ENCODE assay signal across 7 cellular contexts in genomic region chr10:133763875-133764820, GRCh38.
DNase-seq lines count a peak whose midpoint lies in the region; ATAC-seq and TF ChIP-seq lines count a peak whose summit lies in the region.
"Not testable (repeated sequence)": the region's sequence is repeated elsewhere in the genome, so short reads cannot be mapped to it uniquely, and the experiment has no call there.

No MANE protein-coding gene starts in this region.

- H2AFZ ChIP-seq in DND-41 (ENCODE audit: low read depth, low read length); PC-3 (ENCODE audit: low read length): not testable (repeated sequence)

- H3K9me2 ChIP-seq in PC-3 (replicated peaks; ENCODE audit: low read length) = not testable (repeated sequence)

- H3K27ac ChIP-seq in DND-41 (ENCODE audit: low read length); PC-3 (ENCODE audit: low read length); endodermal cell (ENCODE audit: low read depth, low read length): not testable (repeated sequence)

- not testable (repeated sequence) for H3K9me3 Mint-ChIP-seq in activated CD4-positive, alpha-beta memory T cell treated with anti-CD3 and anti-CD28 coated beads for 36 hours; activated naive CD8-positive, alpha-beta T cell treated with anti-CD3 and anti-CD28 coated beads for 36 hours; stimulated activated memory B cell treated with anti-CD40 and anti-IgM and Interleukin-4, amounts not matched to agents 10 μg/mL and 1 μg/mL and 100 μg/mL, for 72 hours
- H3K9me3 Mint-ChIP-seq in endodermal cell = peaks cover 13% of the 10 kb centered on the region

- BruUV-seq in PC-3 (replicated peaks; lab: Mats Ljungman, UMichigan) = not testable (repeated sequence)

- H3F3A ChIP-seq in PC-3 (ENCODE audit: low read length, unreplicated experiment) = not testable (repeated sequence)

- not testable (repeated sequence) for H3K27me3 ChIP-seq in DND-41 (ENCODE audit: insufficient read depth, low read length, poor library complexity); PC-3 (ENCODE audit: low read length); endodermal cell (ENCODE audit: control insufficient read depth, insufficient read depth, low read length, poor library complexity, severe bottlenecking)

- TF ChIP-seq CTCF in DND-41 (IDR thresholded peaks at IDR 0.05; ENCODE audit: borderline replicate concordance, extremely low read depth, low read length, poor library complexity, severe bottlenecking); PC-3 (conservative IDR thresholded peaks at IDR 0.05; ENCODE audit: low read depth, low read length); endodermal cell (conservative IDR thresholded peaks at IDR 0.05): not testable (repeated sequence)

- H3K4me3 Mint-ChIP-seq in activated CD4-positive, alpha-beta memory T cell treated with anti-CD3 and anti-CD28 coated beads for 36 hours; activated naive CD8-positive, alpha-beta T cell treated with anti-CD3 and anti-CD28 coated beads for 36 hours; endodermal cell; stimulated activated memory B cell treated with anti-CD40 and anti-IgM and Interleukin-4, amounts not matched to agents 10 μg/mL and 1 μg/mL and 100 μg/mL, for 72 hours: not testable (repeated sequence)

- H3K27me3 Mint-ChIP-seq in activated CD4-positive, alpha-beta memory T cell treated with anti-CD3 and anti-CD28 coated beads for 36 hours; activated naive CD8-positive, alpha-beta T cell treated with anti-CD3 and anti-CD28 coated beads for 36 hours; endodermal cell (ENCODE audit: insufficient read depth); stimulated activated memory B cell treated with anti-CD40 and anti-IgM and Interleukin-4, amounts not matched to agents 10 μg/mL and 1 μg/mL and 100 μg/mL, for 72 hours: not testable (repeated sequence)

- not testable (repeated sequence) for H3K9ac ChIP-seq in DND-41 (ENCODE audit: low read depth, low read length); PC-3 (ENCODE audit: low read length); endodermal cell (ENCODE audit: extremely low read depth, low read length, poor library complexity, severe bottlenecking)

- H3K36me3 ChIP-seq in DND-41 (ENCODE audit: insufficient read depth, low read length); PC-3 (ENCODE audit: low read depth, low read length); endodermal cell (ENCODE audit: control insufficient read depth, insufficient read depth, low read length): not testable (repeated sequence)

- ATAC-seq in DND-41 (ENCODE audit: insufficient read depth, low read depth); PC-3: not testable (repeated sequence)
- peak; percentile 48 for ATAC-seq in stimulated activated memory B cell treated with anti-CD40 and anti-IgM and Interleukin-4, amounts not matched to agents 10 μg/mL and 1 μg/mL and 100 μg/mL, for 72 hours

- WGBS in endodermal cell (ENCODE audit: insufficient coverage in 1 of 2, insufficient read length in 1 of 2), 2 experiments = 88 to 97% methylated on average over 5 of the region's 6 CpGs

- not testable (repeated sequence) for H3K9me3 ChIP-seq in DND-41 (ENCODE audit: insufficient read depth, low read length, severe bottlenecking); PC-3 (ENCODE audit: low read length)
- peaks cover 10% of the 10 kb centered on the region for H3K9me3 ChIP-seq in endodermal cell (ENCODE audit: control insufficient read depth, low read length)

- not testable (repeated sequence) for H3K27ac Mint-ChIP-seq in activated CD4-positive, alpha-beta memory T cell treated with anti-CD3 and anti-CD28 coated beads for 36 hours; endodermal cell; stimulated activated memory B cell treated with anti-CD40 and anti-IgM and Interleukin-4, amounts not matched to agents 10 μg/mL and 1 μg/mL and 100 μg/mL, for 72 hours
- peak overlapping the region; percentile 12 for H3K27ac Mint-ChIP-seq in activated naive CD8-positive, alpha-beta T cell treated with anti-CD3 and anti-CD28 coated beads for 36 hours

- not testable (repeated sequence) for H3K4me2 ChIP-seq in DND-41 (ENCODE audit: insufficient read depth, low read length); PC-3 (ENCODE audit: low read length)

- not testable (repeated sequence) for H3K36me3 Mint-ChIP-seq in activated CD4-positive, alpha-beta memory T cell treated with anti-CD3 and anti-CD28 coated beads for 36 hours; activated naive CD8-positive, alpha-beta T cell treated with anti-CD3 and anti-CD28 coated beads for 36 hours; endodermal cell (ENCODE audit: low read depth); stimulated activated memory B cell treated with anti-CD40 and anti-IgM and Interleukin-4, amounts not matched to agents 10 μg/mL and 1 μg/mL and 100 μg/mL, for 72 hours

- not testable (repeated sequence) for H3K4me3 ChIP-seq in DND-41 (ENCODE audit: low read depth in 1 of 2, low read length in 2 of 2); PC-3 (ENCODE audit: low read length); endodermal cell (ENCODE audit: low read length)

- H3K4me1 ChIP-seq in DND-41 (ENCODE audit: insufficient read depth, low read length); PC-3 (ENCODE audit: insufficient read depth, low read length); endodermal cell (ENCODE audit: control insufficient read depth, insufficient read depth, low read length): not testable (repeated sequence)

- not testable (repeated sequence) for H3K4me1 Mint-ChIP-seq in activated CD4-positive, alpha-beta memory T cell treated with anti-CD3 and anti-CD28 coated beads for 36 hours (ENCODE audit: low read depth); activated naive CD8-positive, alpha-beta T cell treated with anti-CD3 and anti-CD28 coated beads for 36 hours; endodermal cell; stimulated activated memory B cell treated with anti-CD40 and anti-IgM and Interleukin-4, amounts not matched to agents 10 μg/mL and 1 μg/mL and 100 μg/mL, for 72 hours

- DNase-seq in DND-41 = peak; percentile 3
- DNase-seq in PC-3 = peak; percentile 1
- peak; percentile 6 for DNase-seq in activated CD4-positive, alpha-beta memory T cell treated with anti-CD3 and anti-CD28 coated beads for 36 hours
- DNase-seq in activated naive CD8-positive, alpha-beta T cell treated with anti-CD3 and anti-CD28 coated beads for 36 hours = peak; percentile 5
- peak; percentile 14 for DNase-seq in endodermal cell
- DNase-seq in middle frontal gyrus (ENCODE audit: extremely low spot score, low spot score) = peak; percentile 1

- CTCF ChIA-PET in PC-3 (lab: Charles Lee); activated CD4-positive, alpha-beta memory T cell treated with anti-CD3 and anti-CD28 coated beads for 36 hours (lab: Charles Lee): not testable (repeated sequence)

- intact Hi-C loops in PC-3 (cut with micrococcal nuclease); activated CD4-positive, alpha-beta memory T cell treated with anti-CD3 and anti-CD28 coated beads for 36 hours (cut with micrococcal nuclease): not testable (repeated sequence)

- POLR2A ChIA-PET in PC-3 (lab: Charles Lee; ENCODE audit: unreplicated experiment); activated CD4-positive, alpha-beta memory T cell treated with anti-CD3 and anti-CD28 coated beads for 36 hours (lab: Charles Lee): not testable (repeated sequence)

- H3K79me2 ChIP-seq in DND-41 (ENCODE audit: insufficient read depth, low read length); PC-3 (ENCODE audit: low read length): not testable (repeated sequence)

- H4K20me1 ChIP-seq in DND-41 (ENCODE audit: insufficient read depth, low read length); PC-3 (ENCODE audit: low read length): not testable (repeated sequence)
